ENCODE assay signal across 8 cellular contexts in the genomic region with DNA sequence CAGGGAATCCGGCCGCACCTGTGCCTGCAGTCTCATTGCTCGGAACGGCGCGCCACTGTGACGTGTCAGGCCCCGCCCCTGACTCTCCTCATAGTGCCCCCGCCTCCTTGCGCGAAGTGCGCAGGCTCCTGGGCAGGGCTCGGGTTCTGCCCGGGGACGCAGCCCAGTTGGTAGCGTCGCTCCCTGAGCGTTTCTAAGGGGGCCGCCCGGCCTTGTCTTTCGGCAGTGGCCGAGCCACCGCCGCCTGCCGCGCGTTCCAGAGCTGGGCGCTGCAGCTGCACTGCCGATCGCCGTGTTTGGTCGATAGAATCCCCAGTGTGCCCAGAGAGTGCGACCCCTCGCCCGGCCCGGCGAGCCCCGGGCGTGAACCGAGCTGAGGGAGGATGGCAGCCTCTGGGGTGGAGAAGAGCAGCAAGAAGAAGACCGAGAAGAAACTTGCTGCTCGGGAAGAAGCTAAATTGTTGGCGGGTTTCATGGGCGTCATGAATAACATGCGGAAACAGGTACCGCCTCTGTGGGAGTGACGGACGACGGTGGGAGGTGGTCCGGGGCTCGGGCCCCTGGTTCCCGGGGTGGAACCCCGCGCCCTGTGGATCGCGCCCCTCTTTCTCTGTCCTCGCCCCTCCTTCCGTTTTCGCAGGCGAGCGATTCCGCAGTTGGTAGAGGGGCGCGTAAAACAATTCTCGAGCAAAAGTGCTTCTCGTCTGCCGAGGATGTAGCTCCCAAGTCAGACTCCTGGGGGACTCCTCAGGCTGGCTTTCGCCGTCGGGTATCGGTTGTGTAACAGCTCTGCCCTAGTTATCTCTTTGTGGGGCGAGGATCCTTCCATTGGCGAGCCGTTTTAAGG. TPM values are rescaled to one million over a fixed set of nuclear protein-coding genes. Genes with fewer than 3 reads are reported as not detected.
DNase-seq lines count a peak whose midpoint lies in the region; ATAC-seq and TF ChIP-seq lines count a peak whose summit lies in the region.

A gene with protein sequence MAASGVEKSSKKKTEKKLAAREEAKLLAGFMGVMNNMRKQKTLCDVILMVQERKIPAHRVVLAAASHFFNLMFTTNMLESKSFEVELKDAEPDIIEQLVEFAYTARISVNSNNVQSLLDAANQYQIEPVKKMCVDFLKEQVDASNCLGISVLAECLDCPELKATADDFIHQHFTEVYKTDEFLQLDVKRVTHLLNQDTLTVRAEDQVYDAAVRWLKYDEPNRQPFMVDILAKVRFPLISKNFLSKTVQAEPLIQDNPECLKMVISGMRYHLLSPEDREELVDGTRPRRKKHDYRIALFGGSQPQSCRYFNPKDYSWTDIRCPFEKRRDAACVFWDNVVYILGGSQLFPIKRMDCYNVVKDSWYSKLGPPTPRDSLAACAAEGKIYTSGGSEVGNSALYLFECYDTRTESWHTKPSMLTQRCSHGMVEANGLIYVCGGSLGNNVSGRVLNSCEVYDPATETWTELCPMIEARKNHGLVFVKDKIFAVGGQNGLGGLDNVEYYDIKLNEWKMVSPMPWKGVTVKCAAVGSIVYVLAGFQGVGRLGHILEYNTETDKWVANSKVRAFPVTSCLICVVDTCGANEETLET (plus strand): TSS at position 142 of the 847 bp plus-strand sequence. CDS start 242 bp downstream, at position 384.

- peak within 1 kb of the TSS; percentile 98 for H3K27ac Mint-ChIP-seq in activated naive CD8-positive, alpha-beta T cell

- CTCF ChIA-PET in GM10248 (lab: Yijun Ruan, JAX), result interaction anchor here (0.6 to 4.0 kb wide), 13 partner anchors 8 to 996 kb away, joined by 3 to 19 read pairs (median 3); no protein-coding TSS in a partner anchor

- peaks cover 36% of the 10 kb centered on the region for H4K20me1 ChIP-seq in osteoblast (ENCODE audit: insufficient read depth, low read length)

- peak within 1 kb of the TSS; percentile 96 for H3K4me3 Mint-ChIP-seq in activated naive CD8-positive, alpha-beta T cell

- H3K27me3 ChIP-seq in osteoblast (ENCODE audit: insufficient read depth, low read length), result no peaks in the 10 kb centered on the region
- H3K27me3 ChIP-seq in thoracic aorta (replicated peaks; ENCODE audit: insufficient read depth), result no peaks in the 10 kb centered on the region

- peaks cover 6% of the 10 kb centered on the region for H3K36me3 Mint-ChIP-seq in activated naive CD8-positive, alpha-beta T cell

- TF ChIP-seq CTCF in GM10248 (IDR thresholded peaks at IDR 0.05; ENCODE audit: control extremely low read depth, extremely low read depth, low read depth, missing control alignments), result no peak
- no peak for TF ChIP-seq CTCF in osteoblast (IDR thresholded peaks at IDR 0.05; ENCODE audit: extremely low read depth, low read depth, low read length)
- no peak for TF ChIP-seq CTCF in thoracic aorta (IDR thresholded peaks at IDR 0.05)

- no peaks in the 10 kb centered on the region for H3K27me3 Mint-ChIP-seq in activated naive CD8-positive, alpha-beta T cell

- peak; percentile 95 for DNase-seq in GM10248 (ENCODE audit: extremely low spot score)
- DNase-seq in NCI-H1092 treated with DMSO at 0.1 percent for 48 hours (lab: John Stamatoyannopoulos, UW), result peak; percentile 94
- DNase-seq in SKM-1 (lab: John Stamatoyannopoulos, UW; ENCODE audit: unreplicated experiment), result peak; percentile 76
- DNase-seq in glomerular visceral epithelial cell (ENCODE audit: extremely low spot score), result peak; percentile 91
- DNase-seq in osteoblast (ENCODE audit: insufficient read length, low spot score, missing footprints), result peak; percentile 96
- DNase-seq in thoracic aorta (ENCODE audit: low spot score), result peak; percentile 89

- H3K9me3 ChIP-seq in osteoblast (ENCODE audit: low read depth, low read length) (no peaks in the 10 kb centered on the region), thoracic aorta (no peaks in the 10 kb centered on the region)

- H3K4me2 ChIP-seq in osteoblast (ENCODE audit: insufficient read depth, low read length), result peak within 1 kb of the TSS; percentile 99

- peak within 1 kb of the TSS; percentile 97 for H2AFZ ChIP-seq in osteoblast (ENCODE audit: low read length)

- POLR2A ChIA-PET in GM10248 (lab: Yijun Ruan, JAX), result interaction anchor here (1.4 kb wide), 1 partner anchor 10 kb away, joined by 4 read pairs; no protein-coding TSS in a partner anchor

- peaks cover 17% of the 10 kb centered on the region for H3K4me1 ChIP-seq in osteoblast (ENCODE audit: insufficient read depth, low read length)
- H3K4me1 ChIP-seq in thoracic aorta (ENCODE audit: control insufficient read depth in 1 of 2, low read depth in 2 of 2), result peaks cover 14 to 27% of the 10 kb centered on the region in 2 donors

- H3K4me3 ChIP-seq in osteoblast (ENCODE audit: insufficient read depth, low read length) (peak within 1 kb of the TSS; percentile 99), thoracic aorta (peak within 1 kb of the TSS; percentile 86)

- ATAC-seq in HG02610 (IDR thresholded peaks at IDR 0.05; ENCODE audit: unreplicated experiment), result peak; percentile 95
- peak; percentile 91 for ATAC-seq in thoracic aorta (ENCODE audit: insufficient number of reproducible peaks, low FRiP score, low read depth)

- peaks cover 48% of the 10 kb centered on the region for H3K79me2 ChIP-seq in osteoblast (ENCODE audit: insufficient read depth, low read length)

- peaks cover 49% of the 10 kb centered on the region for H3K4me1 Mint-ChIP-seq in activated naive CD8-positive, alpha-beta T cell (ENCODE audit: low read depth)

- peak within 1 kb of the TSS; percentile 86 for H3K27ac ChIP-seq in osteoblast (ENCODE audit: low read depth, low read length)
- peak within 1 kb of the TSS; percentile 84 to 87 for H3K27ac ChIP-seq in thoracic aorta

- H3K36me3 ChIP-seq in osteoblast (ENCODE audit: insufficient read depth, low read length) (no peaks in the 10 kb centered on the region), thoracic aorta (no peaks in the 10 kb centered on the region)

- no peaks in the 10 kb centered on the region for H3K9me3 Mint-ChIP-seq in activated naive CD8-positive, alpha-beta T cell (ENCODE audit: low read depth)

RNA-seq across cellular contexts. Expression of the gene that starts here (rescaled TPM):
- total RNA-seq in osteoblast, result 44.2 and 44.5 TPM in 2 replicates
- 10 to 100 TPM; 22.7 to 23.8 TPM for total RNA-seq in thoracic aorta

Comparison
In these comparisons a context has a peak if more than half of its experiments do, and no peak if none do; other contexts are left out.
1. Peak in every context shown above with its lines: DNase-seq, ATAC-seq, H3K4me3 ChIP-seq and H3K27ac ChIP-seq.